Comparison of ENCODE assay signal across 16 cellular contexts in genomic region chr9:116693233-116693731, GRCh38. TPM values are rescaled to one million over a fixed set of nuclear protein-coding genes. Genes with fewer than 3 reads are reported as not detected.
DNase-seq lines count a peak whose midpoint lies in the region; ATAC-seq, FAIRE-seq and TF ChIP-seq lines count a peak whose summit lies in the region.
"Had no signal": no experiment of that assay in that cellular context is flagged by ENCODE, and none has a peak within 500 bp of the region (broad histone marks: within the 10 kb centered on the region; RNA-seq: fewer than 3 reads in every experiment).

No MANE protein-coding gene starts in this region.

- intact Hi-C loops in left colon (cut with DNase I, micrococcal nuclease): no loop called here

- no peak for FAIRE-seq in bronchial epithelial cell (lab: Jason Lieb, UNC)

- no peak for TF ChIP-seq CTCF in bronchial epithelial cell (IDR thresholded peaks at IDR 0.05; ENCODE audit: insufficient read depth, low read length, severe bottlenecking)

- in situ Hi-C loops in Caki2 (cut with HindIII; ENCODE audit: low pct_unique_long_range_greater_than_20kb, low sequenced_read_pairs): no loop called here

- peak; percentile 60 for ATAC-seq in left colon
- ATAC-seq: Panc1 had no signal

- H3K27me3 ChIP-seq in bronchial epithelial cell (ENCODE audit: control insufficient read depth, insufficient read depth, low read length): no peaks in the 10 kb centered on the region
- H3K27me3 ChIP-seq: dorsolateral prefrontal cortex, spleen had no signal

- peaks cover 3% of the 10 kb centered on the region for H3K36me3 ChIP-seq in bronchial epithelial cell (ENCODE audit: control insufficient read depth, insufficient read depth, low read length)

- H3K4me3 ChIP-seq in bronchial epithelial cell (ENCODE audit: low read depth, low read length): no peak overlapping the region
- H3K4me3 ChIP-seq: dorsolateral prefrontal cortex, HAP-1, spleen had no signal

- DNase-seq in Caki2 (ENCODE audit: low read depth) (peak; percentile 64), HT-29 (ENCODE audit: low spot score) (peak; percentile 36), bronchial epithelial cell (ENCODE audit: low read depth) (peak; percentile 92), left colon (no peak), NCI-H2196 treated with DMSO at 0.1 percent for 48 hours (lab: John Stamatoyannopoulos, UW; ENCODE audit: unreplicated experiment) (no peak), foreskin melanocyte (no peak), NCI-H1105 (lab: John Stamatoyannopoulos, UW) (no peak)
- no peak for DNase-seq in activated CD8-positive, alpha-beta memory T cell treated with anti-CD3 and anti-CD28 coated beads, Interleukin-2, amount 50 U/mL, for 4 hours
- DNase-seq: activated CD4-positive, alpha-beta T cell treated with anti-CD3 and anti-CD28 coated beads, Interleukin-2, amount 50 U/mL, for 1 hour; dorsolateral prefrontal cortex; midbrain; NCI-H510A treated with DMSO at 0.1 percent for 48 hours; occipital lobe; spleen had no signal

RNA-seq across cellular contexts. Expression of gene TRIM32, which starts 6.2 kb away (rescaled TPM):
- 11.2 and 16.3 TPM in 2 replicates for total RNA-seq in Caki2 (2014; rRNA removed; shearing (Covaris generic); ENCODE audit: low replicate concordance)
- total RNA-seq in HT-29 (2014; rRNA removed; shearing (Covaris generic)): 17.6 and 17.8 TPM in 2 replicates
- 12.0 and 13.7 TPM in 2 replicates for total RNA-seq in bronchial epithelial cell
- 10 to 100 TPM; 11.4 to 17.7 TPM for total RNA-seq in left colon

Comparison
In these comparisons a context has a peak if more than half of its experiments do, and no peak if none do; other contexts are left out.
1. DNase-seq: peak in Caki2 (single experiment), HT-29 (single experiment) and bronchial epithelial cell (single experiment); none in left colon (0 of 2), NCI-H2196 treated with DMSO at 0.1 percent for 48 hours (single experiment), foreskin melanocyte (single experiment), NCI-H1105 (single experiment) and activated CD8-positive, alpha-beta memory T cell treated with anti-CD3 and anti-CD28 coated beads, Interleukin-2, amount 50 U/mL, for 4 hours (single experiment).